In genomic region chr9:37617837-37618236, GRCh38 we compare ENCODE assay signal across 13 cellular contexts. TPM values are rescaled to one million over a fixed set of nuclear protein-coding genes. Genes with fewer than 3 reads are reported as not detected.
DNase-seq lines count a peak whose midpoint lies in the region; ATAC-seq and TF ChIP-seq lines count a peak whose summit lies in the region.
"Had no signal": no experiment of that assay in that cellular context is flagged by ENCODE, and none has a peak within 500 bp of the region (broad histone marks: within the 10 kb centered on the region; RNA-seq: fewer than 3 reads in every experiment).

No MANE protein-coding gene starts in this region.

- DNase-seq in AG08396 (ENCODE audit: low spot score) (peak; percentile 61), HT1080 (ENCODE audit: low read depth) (peak; percentile 52), SW480 (ENCODE audit: low spot score) (peak; percentile 60), iris pigment epithelial cell (ENCODE audit: low read depth) (peak; percentile 63), left lobe of liver (ENCODE audit: low spot score) (no peak), omental fat pad (ENCODE audit: low spot score) (no peak)
- no peak for DNase-seq in stimulated activated naive CD8-positive, alpha-beta T cell treated with anti-CD3 and anti-CD28 coated beads, Interleukin-15, amount 100 ng/mL, for 72 hours
- DNase-seq: glutamatergic neuron, left ventricle myocardium superior, NCI-H524 treated with DMSO at 0.1 percent for 48 hours, SHP77 treated with DMSO at 0.1 percent for 48 hours had no signal

- H3K4me3 Mint-ChIP-seq in stimulated activated naive CD8-positive, alpha-beta T cell treated with anti-CD3 and anti-CD28 coated beads, Interleukin-15, amount 100 ng/mL, for 72 hours = no peak overlapping the region

- no peak overlapping the region for H3K27ac Mint-ChIP-seq in stimulated activated naive CD8-positive, alpha-beta T cell treated with anti-CD3 and anti-CD28 coated beads, Interleukin-15, amount 100 ng/mL, for 72 hours

- H3K4me1 Mint-ChIP-seq in stimulated activated naive CD8-positive, alpha-beta T cell treated with anti-CD3 and anti-CD28 coated beads, Interleukin-15, amount 100 ng/mL, for 72 hours = no peaks in the 10 kb centered on the region

- no peaks in the 10 kb centered on the region for H3K9me3 Mint-ChIP-seq in stimulated activated naive CD8-positive, alpha-beta T cell treated with anti-CD3 and anti-CD28 coated beads, Interleukin-15, amount 100 ng/mL, for 72 hours

- peaks cover 8% of the 10 kb centered on the region for H3K27me3 Mint-ChIP-seq in stimulated activated naive CD8-positive, alpha-beta T cell treated with anti-CD3 and anti-CD28 coated beads, Interleukin-15, amount 100 ng/mL, for 72 hours

- no peak for TF ChIP-seq CTCF in omental fat pad (IDR thresholded peaks at IDR 0.05)

- ATAC-seq in left lobe of liver (no peak), GM21390 (IDR thresholded peaks at IDR 0.05; ENCODE audit: unreplicated experiment) (no peak), omental fat pad (ENCODE audit: low FRiP score) (no peak)
- ATAC-seq in stimulated activated naive CD8-positive, alpha-beta T cell treated with anti-CD3 and anti-CD28 coated beads, Interleukin-15, amount 100 ng/mL, for 72 hours = no peak
- ATAC-seq: left ventricle myocardium superior had no signal

RNA-seq across cellular contexts. Expression of gene TOMM5, which starts 25.4 kb away (rescaled TPM):
- 371 and 411 TPM in 2 replicates for total RNA-seq in HT1080 (2014; rRNA removed; shearing (Covaris generic))
- 286 and 293 TPM in 2 replicates for polyA plus RNA-seq in HT1080 (2015; cell fraction: cytosol; rRNA removed)
- polyA plus RNA-seq in HT1080 (2015; cell fraction: nucleus; rRNA removed) = 63.2 and 75.8 TPM in 2 replicates
- total RNA-seq in left lobe of liver (35.4 TPM), omental fat pad (100 to 1,000 TPM in 1 of 4 donors, 10 to 100 TPM in 3; 91.1 to 151 (median 97.9) TPM)

RNA-seq across cellular contexts. Expression of gene FRMPD1, which starts 32.9 kb away (rescaled TPM):
- total RNA-seq in HT1080 (2014; rRNA removed; shearing (Covaris generic)) = not detected in 2 replicates
- polyA plus RNA-seq in HT1080 (2015; cell fraction: cytosol; rRNA removed) = 0.01 TPM in 1 of 2 replicates, not detected in the other
- polyA plus RNA-seq in HT1080 (2015; cell fraction: nucleus; rRNA removed) = 0.02 TPM in 1 of 2 replicates, not detected in the other
- 0.88 TPM for total RNA-seq in left lobe of liver
- total RNA-seq in omental fat pad = under 1 TPM in 3 of 4 donors, not detected in 1; 0.44 to 0.95 (median 0.74) TPM
- total RNA-seq: osteocyte had no signal

RNA-seq across cellular contexts. Expression of gene FBXO10, which starts 41.7 kb away (rescaled TPM):
- total RNA-seq in HT1080 (2014; rRNA removed; shearing (Covaris generic)) = 2.9 and 5.9 TPM in 2 replicates
- polyA plus RNA-seq in HT1080 (2015; cell fraction: cytosol; rRNA removed) = 2.2 and 3.0 TPM in 2 replicates
- polyA plus RNA-seq in HT1080 (2015; cell fraction: nucleus; rRNA removed) = 5.6 and 6.0 TPM in 2 replicates
- total RNA-seq in left lobe of liver (3.4 TPM), omental fat pad (10 to 100 TPM in 2 of 4 donors, 1 to 10 TPM in 2; 7.3 to 16.2 (median 9.2) TPM)

Comparison
In these comparisons a context has a peak if more than half of its experiments do, and no peak if none do; other contexts are left out.
1. DNase-seq: peak in AG08396 (single experiment), HT1080 (single experiment), SW480 (single experiment) and iris pigment epithelial cell (single experiment); none in left lobe of liver (single experiment), stimulated activated naive CD8-positive, alpha-beta T cell treated with anti-CD3 and anti-CD28 coated beads, Interleukin-15, amount 100 ng/mL, for 72 hours (0 of 2) and omental fat pad (single experiment).